ENCODE assay signal across 8 cellular contexts in the genomic region with DNA sequence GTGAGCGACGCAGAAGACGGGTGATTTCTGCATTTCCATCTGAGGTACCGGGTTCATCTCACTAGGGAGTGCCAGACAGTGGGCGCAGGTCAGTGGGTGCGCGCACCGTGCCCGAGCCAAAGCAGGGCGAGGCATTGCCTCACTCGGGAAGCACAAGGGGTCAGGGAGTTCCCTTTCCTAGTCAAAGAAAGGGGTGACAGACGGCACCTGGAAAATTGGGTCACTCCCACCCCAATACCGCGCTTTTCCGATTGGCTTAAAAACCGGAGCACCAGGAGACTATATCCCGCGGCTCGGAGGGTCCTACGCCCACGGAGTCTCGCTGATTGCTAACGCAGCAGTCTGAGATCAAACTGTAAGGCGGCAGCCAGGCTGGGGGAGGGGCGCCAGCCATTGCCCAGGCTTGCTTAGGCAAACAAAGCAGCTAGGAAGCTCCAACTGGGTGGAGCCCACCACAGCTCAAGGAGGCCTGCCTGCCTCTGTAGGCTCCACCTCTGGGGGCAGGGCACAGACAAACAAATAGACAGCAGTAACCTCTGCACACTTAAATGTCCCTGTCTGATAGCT. TPM values are rescaled to one million over a fixed set of nuclear protein-coding genes. Genes with fewer than 3 reads are reported as not detected.
DNase-seq lines count a peak whose midpoint lies in the region.
"Not testable (repeated sequence)": the region's sequence is repeated elsewhere in the genome, so short reads cannot be mapped to it uniquely, and the experiment has no call there.

No MANE protein-coding gene starts in this region.

- peak overlapping the region; percentile 78 for H3K4me3 Mint-ChIP-seq in activated T-cell treated with anti-CD3 and anti-CD28 coated beads, Interleukin-2, amount 50 U/mL, for 24 hours
- peak overlapping the region; percentile 76 for H3K4me3 Mint-ChIP-seq in stimulated activated naive CD8-positive, alpha-beta T cell treated with anti-CD3 and anti-CD28 coated beads, Interleukin-15, Interleukin-2, amounts not matched to agents 100 ng/mL and 50 ng/mL, for 24 hours

- DNase-seq in DMS53 treated with DMSO at 0.1 percent for 48 hours (lab: John Stamatoyannopoulos, UW; ENCODE audit: unreplicated experiment), result peak; percentile 56
- DNase-seq in NCI-H1092 (lab: John Stamatoyannopoulos, UW), result peak; percentile 21
- DNase-seq in SK-N-DZ (ENCODE audit: low spot score), result peak; percentile 67
- peak; percentile 73 for DNase-seq in activated T-cell treated with anti-CD3 and anti-CD28 coated beads, Interleukin-2, amount 50 U/mL, for 24 hours
- peak; percentile 64 for DNase-seq in iris pigment epithelial cell (ENCODE audit: low read depth)
- DNase-seq in renal cortical epithelial cell (ENCODE audit: low read depth), result peak; percentile 58

- not testable (repeated sequence) for H3K9me3 Mint-ChIP-seq in activated T-cell treated with anti-CD3 and anti-CD28 coated beads, Interleukin-2, amount 50 U/mL, for 24 hours; stimulated activated naive CD8-positive, alpha-beta T cell treated with anti-CD3 and anti-CD28 coated beads, Interleukin-15, Interleukin-2, amounts not matched to agents 100 ng/mL and 50 ng/mL, for 24 hours

- not testable (repeated sequence) for H3K9me3 ChIP-seq in duodenal mucosa (ENCODE audit: control insufficient read depth in 1 of 2, low read length in 2 of 2)

- H3K27ac ChIP-seq in duodenal mucosa (ENCODE audit: low read depth, low read length), result not testable (repeated sequence)

- H3K36me3 ChIP-seq in duodenal mucosa (ENCODE audit: control insufficient read depth in 1 of 2, insufficient read depth in 2 of 2, low read length in 2 of 2), result not testable (repeated sequence)

- peak overlapping the region; percentile 43 for H3K9ac ChIP-seq in duodenal mucosa (ENCODE audit: low read depth in 1 of 2, low read length in 2 of 2)

- H3K27ac Mint-ChIP-seq in activated T-cell treated with anti-CD3 and anti-CD28 coated beads, Interleukin-2, amount 50 U/mL, for 24 hours, result peak overlapping the region; percentile 79
- H3K27ac Mint-ChIP-seq in stimulated activated naive CD8-positive, alpha-beta T cell treated with anti-CD3 and anti-CD28 coated beads, Interleukin-15, Interleukin-2, amounts not matched to agents 100 ng/mL and 50 ng/mL, for 24 hours, result peak overlapping the region; percentile 67

- peak overlapping the region; percentile 40 to 61 for H3K4me3 ChIP-seq in duodenal mucosa (ENCODE audit: low read depth in 1 of 2, low read length in 2 of 2)

- not testable (repeated sequence) for H3K4me1 ChIP-seq in duodenal mucosa (ENCODE audit: control insufficient read depth in 1 of 2, insufficient read depth in 2 of 2, low read length in 2 of 2)

- H3K27me3 ChIP-seq in duodenal mucosa (ENCODE audit: control insufficient read depth in 1 of 2, insufficient read depth in 2 of 2, low read length in 2 of 2), result not testable (repeated sequence)

- not testable (repeated sequence) for H3K27me3 Mint-ChIP-seq in activated T-cell treated with anti-CD3 and anti-CD28 coated beads, Interleukin-2, amount 50 U/mL, for 24 hours; stimulated activated naive CD8-positive, alpha-beta T cell treated with anti-CD3 and anti-CD28 coated beads, Interleukin-15, Interleukin-2, amounts not matched to agents 100 ng/mL and 50 ng/mL, for 24 hours

- H3K4me1 Mint-ChIP-seq in activated T-cell treated with anti-CD3 and anti-CD28 coated beads, Interleukin-2, amount 50 U/mL, for 24 hours (ENCODE audit: low read depth), result peaks cover 14% of the 10 kb centered on the region
- H3K4me1 Mint-ChIP-seq in stimulated activated naive CD8-positive, alpha-beta T cell treated with anti-CD3 and anti-CD28 coated beads, Interleukin-15, Interleukin-2, amounts not matched to agents 100 ng/mL and 50 ng/mL, for 24 hours (ENCODE audit: low read depth), result peaks cover 21% of the 10 kb centered on the region

- H3K36me3 Mint-ChIP-seq in activated T-cell treated with anti-CD3 and anti-CD28 coated beads, Interleukin-2, amount 50 U/mL, for 24 hours (ENCODE audit: low read depth), result peaks cover 42% of the 10 kb centered on the region
- H3K36me3 Mint-ChIP-seq in stimulated activated naive CD8-positive, alpha-beta T cell treated with anti-CD3 and anti-CD28 coated beads, Interleukin-15, Interleukin-2, amounts not matched to agents 100 ng/mL and 50 ng/mL, for 24 hours (ENCODE audit: low read depth), result peaks cover 27% of the 10 kb centered on the region

RNA-seq across cellular contexts. Expression of a gene that starts 23.9 kb away (rescaled TPM):
- polyA plus RNA-seq in SK-N-DZ (2014; cell fraction: cytosol; rRNA removed), result 16.2 and 17.2 TPM in 2 replicates
- polyA plus RNA-seq in SK-N-DZ (2014; cell fraction: nucleus; rRNA removed), result 25.2 and 30.9 TPM in 2 replicates
- 8.0 and 12.0 TPM in 2 replicates for total RNA-seq in renal cortical epithelial cell

RNA-seq across cellular contexts. Expression of a gene that starts 31.7 kb away (rescaled TPM):
- 19.9 and 24.2 TPM in 2 replicates for polyA plus RNA-seq in SK-N-DZ (2014; cell fraction: cytosol; rRNA removed)
- polyA plus RNA-seq in SK-N-DZ (2014; cell fraction: nucleus; rRNA removed), result 19.0 and 26.0 TPM in 2 replicates
- total RNA-seq in renal cortical epithelial cell, result 22.4 and 22.9 TPM in 2 replicates

Comparison
In these comparisons a context has a peak if more than half of its experiments do, and no peak if none do; other contexts are left out.
1. DNase-seq: peak in every context shown above with its lines; median percentile 73 in activated T-cell treated with anti-CD3 and anti-CD28 coated beads, Interleukin-2, amount 50 U/mL, for 24 hours; 67 in SK-N-DZ; 64 in iris pigment epithelial cell; 58 in renal cortical epithelial cell; 56 in DMS53 treated with DMSO at 0.1 percent for 48 hours; 21 in NCI-H1092.